27 cellular contexts compared by ENCODE assay signal in the genomic region with DNA sequence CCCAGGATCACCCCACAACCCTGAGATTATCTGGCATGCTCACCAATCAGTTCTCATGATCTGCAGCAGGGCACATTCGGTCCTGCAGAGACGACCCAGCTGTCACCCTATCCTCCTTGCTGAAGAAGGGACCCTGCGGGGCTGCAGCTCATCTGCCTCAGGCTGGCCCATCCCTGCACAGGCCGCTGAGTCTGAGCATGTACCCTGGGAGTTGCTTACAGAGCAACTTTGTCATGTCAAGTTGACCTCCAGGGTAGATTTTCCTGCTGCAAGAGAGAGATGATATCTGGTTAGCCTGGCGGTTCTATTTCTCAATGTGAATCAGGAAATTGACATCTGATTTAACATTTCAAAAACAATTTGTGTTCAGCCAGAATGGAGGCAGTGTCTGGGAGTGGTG. TPM values are rescaled to one million over a fixed set of nuclear protein-coding genes. Genes with fewer than 3 reads are reported as not detected.
DNase-seq lines count a peak whose midpoint lies in the region; ATAC-seq, FAIRE-seq and TF ChIP-seq lines count a peak whose summit lies in the region.
"Had no signal": no experiment of that assay in that cellular context is flagged by ENCODE, and none has a peak within 500 bp of the region (broad histone marks: within the 10 kb centered on the region; RNA-seq: fewer than 3 reads in every experiment).

No MANE protein-coding gene starts in this region.

- no peaks in the 10 kb centered on the region for H3K79me1 ChIP-seq in mesenchymal stem cell (replicated peaks; ENCODE audit: low read length, poor library complexity, severe bottlenecking)

- TF ChIP-seq CTCF in SK-N-SH (IDR thresholded peaks at IDR 0.05) (no peak), bronchial epithelial cell (IDR thresholded peaks at IDR 0.05; ENCODE audit: insufficient read depth, low read length, severe bottlenecking) (no peak)

- H2BK5ac ChIP-seq in mesenchymal stem cell (ENCODE audit: low read depth, low read length, poor library complexity, severe bottlenecking): no peak overlapping the region

- no peak overlapping the region for H2BK15ac ChIP-seq in mesenchymal stem cell (ENCODE audit: low read depth, poor library complexity, severe bottlenecking)

- DNase-seq in SK-N-SH (peak; percentile 48), bronchial epithelial cell (ENCODE audit: low read depth) (no peak), mesenchymal stem cell (no peak), urothelium cell line (ENCODE audit: low spot score) (no peak), NOMO-1 (lab: John Stamatoyannopoulos, UW; ENCODE audit: unreplicated experiment in 2 of 2) (no peak)
- no peak for DNase-seq in activated naive CD4-positive, alpha-beta T cell treated with anti-CD3 and anti-CD28 coated beads, Interleukin-2, amount 50 U/mL, for 16 hours
- DNase-seq: 8988T, ACHN, Calu3, DMS79 treated with DMSO at 0.1 percent for 48 hours, GF-D8, GM23248, Karpas-422, NCI-H1092, NCI-H1417 treated with DMSO at 0.1 percent for 48 hours, NCI-H1694 treated with DMSO at 0.1 percent for 48 hours, NCI-H2081, NCI-H446, NCI-H524 treated with DMSO at 0.1 percent for 48 hours, NCI-H774, PC-9, SJCRH30 had no signal

- no peak overlapping the region for H3K9ac ChIP-seq in SK-N-SH
- H3K9ac ChIP-seq in mesenchymal stem cell (ENCODE audit: low read length): no peak overlapping the region
- H3K9ac ChIP-seq: GM23248 had no signal

- no peak overlapping the region for H3K14ac ChIP-seq in mesenchymal stem cell (ENCODE audit: low read length in 2 of 2)

- H3K9me3 ChIP-seq in SK-N-SH (no peaks in the 10 kb centered on the region), mesenchymal stem cell (ENCODE audit: control insufficient read depth, low read length) (peaks cover 8% of the 10 kb centered on the region)
- H3K9me3 ChIP-seq: HAP-1, SJCRH30 had no signal

- no peak overlapping the region for H2BK120ac ChIP-seq in mesenchymal stem cell (ENCODE audit: low read depth, low read length)

- TF ChIP-seq EP300 in SK-N-SH (IDR thresholded peaks at IDR 0.05; ENCODE audit: borderline replicate concordance in 1 of 2, low read depth in 1 of 2, low read length in 1 of 2): no peak

- WGBS in SK-N-SH (ENCODE audit: low lambda C conversion rate): 46% methylated on average over 4 of the region's 5 CpGs
- 73% methylated on average over 5 of the region's 5 CpGs for WGBS in mesenchymal stem cell

- H3K4me2 ChIP-seq in SK-N-SH (no peak overlapping the region), mesenchymal stem cell (ENCODE audit: low read length, poor library complexity, severe bottlenecking) (no peak overlapping the region)
- H3K4me2 ChIP-seq: PC-9 had no signal

- CTCF ChIA-PET in SK-N-SH (lab: Yijun Ruan, JAX): interaction anchor here (0.5 to 1.5 kb wide), 2 partner anchors 25 to 102 kb away, joined by 3 read pairs; no protein-coding TSS in a partner anchor

- H4K20me1 ChIP-seq in SK-N-SH (ENCODE audit: insufficient read depth): no peaks in the 10 kb centered on the region

- no peak overlapping the region for H2AFZ ChIP-seq in SK-N-SH (ENCODE audit: low read depth)
- peak overlapping the region; percentile 18 for H2AFZ ChIP-seq in mesenchymal stem cell (ENCODE audit: low read depth, low read length)
- H2AFZ ChIP-seq: GM23248, PC-9 had no signal

- POLR2A ChIA-PET in SK-N-SH (lab: Yijun Ruan, JAX): no interaction called here

- H3K27me3 ChIP-seq in SK-N-SH (ENCODE audit: insufficient read depth): no peaks in the 10 kb centered on the region
- no peaks in the 10 kb centered on the region for H3K27me3 ChIP-seq in bronchial epithelial cell (ENCODE audit: control insufficient read depth, insufficient read depth, low read length)
- peaks cover 0 to 8% of the 10 kb centered on the region in 2 experiments for H3K27me3 ChIP-seq in mesenchymal stem cell (ENCODE audit: control insufficient read depth in 1 of 2, insufficient read depth in 1 of 2, low read length in 2 of 2)
- H3K27me3 ChIP-seq: SJCRH30 had no signal

- H3K9me2 ChIP-seq in SK-N-SH: no peaks in the 10 kb centered on the region

- no peak overlapping the region for H3K4ac ChIP-seq in mesenchymal stem cell (ENCODE audit: low read depth in 1 of 2, low read length in 2 of 2)

- H3F3A ChIP-seq in SK-N-SH (replicated peaks; ENCODE audit: insufficient read depth): no peaks in the 10 kb centered on the region

- H3K4me1 ChIP-seq in SK-N-SH (ENCODE audit: control insufficient read depth in 1 of 2, insufficient read depth in 2 of 2, low read depth in 1 of 2, low read length in 1 of 2): peaks cover 0 to 6% of the 10 kb centered on the region in 2 experiments; a peak in 1 of 4 replicates
- no peaks in the 10 kb centered on the region for H3K4me1 ChIP-seq in mesenchymal stem cell (ENCODE audit: control insufficient read depth, insufficient read depth, low read depth, low read length)
- H3K4me1 ChIP-seq: HAP-1, SJCRH30 had no signal

- no peaks in the 10 kb centered on the region for H3K79me2 ChIP-seq in SK-N-SH (ENCODE audit: insufficient read depth)

- no peak overlapping the region for H4K8ac ChIP-seq in mesenchymal stem cell (ENCODE audit: low read length)

- H3K4me3 ChIP-seq in SK-N-SH (ENCODE audit: low read depth in 2 of 2, low read length in 1 of 2): no peak overlapping the region
- H3K4me3 ChIP-seq in bronchial epithelial cell (ENCODE audit: low read depth, low read length): no peak overlapping the region
- no peak overlapping the region for H3K4me3 ChIP-seq in mesenchymal stem cell (ENCODE audit: insufficient read depth in 1 of 2, low read depth in 1 of 2, low read length in 2 of 2)
- H3K4me3 ChIP-seq: GM23248, HAP-1, PC-9, SJCRH30 had no signal

- no peak overlapping the region for H3K18ac ChIP-seq in mesenchymal stem cell (ENCODE audit: low read depth in 1 of 2, low read length in 2 of 2)

- no peaks in the 10 kb centered on the region for H3K36me3 ChIP-seq in SK-N-SH (replicated peaks in 1 of 2; ENCODE audit: control insufficient read depth in 1 of 2, insufficient read depth in 2 of 2, low read length in 1 of 2)
- no peaks in the 10 kb centered on the region for H3K36me3 ChIP-seq in bronchial epithelial cell (ENCODE audit: control insufficient read depth, insufficient read depth, low read length)
- no peaks in the 10 kb centered on the region for H3K36me3 ChIP-seq in mesenchymal stem cell (ENCODE audit: control insufficient read depth in 1 of 2, insufficient read depth in 2 of 2, low read depth in 1 of 2, low read length in 2 of 2)
- H3K36me3 ChIP-seq: HAP-1, SJCRH30 had no signal

- H2AK5ac ChIP-seq in mesenchymal stem cell (ENCODE audit: low read length, severe bottlenecking): no peak overlapping the region

- FAIRE-seq in bronchial epithelial cell (lab: Jason Lieb, UNC) (peak; percentile 32), urothelium cell line (lab: Jason Lieb, UNC) (peak; percentile 20)
- FAIRE-seq: GM12892 had no signal

- ATAC-seq in SK-N-SH treated with all-trans-retinoic acid at 6 μM for 48 hours (no peak; the same call in 2 of the 3 replicates), GM18868 (IDR thresholded peaks at IDR 0.05; ENCODE audit: unreplicated experiment) (no peak)
- ATAC-seq: Right ventricle myocardium inferior had no signal

- H2BK12ac ChIP-seq in mesenchymal stem cell (ENCODE audit: low read length in 2 of 2): no peak overlapping the region

- H3K27ac ChIP-seq in SK-N-SH (ENCODE audit: low read depth in 2 of 2, low read length in 1 of 2) (no peak overlapping the region), mesenchymal stem cell (ENCODE audit: low read length, poor library complexity, severe bottlenecking) (no peak overlapping the region)
- H3K27ac ChIP-seq: GM23248, PC-9, SJCRH30 had no signal

- no peak overlapping the region for H4K91ac ChIP-seq in mesenchymal stem cell (ENCODE audit: low read length)

- H3K23ac ChIP-seq in mesenchymal stem cell (ENCODE audit: low read length in 2 of 2): peak overlapping the region in 1 of 2 experiments; percentile 87

- no peak for TF ChIP-seq RAD21 in SK-N-SH (IDR thresholded peaks at IDR 0.05; ENCODE audit: low read length)

TF ChIP-seq in SK-N-SH, 30 proteins besides CTCF, POLR2A, EP300 and RAD21:
- TF ChIP-seq GATA2 (CRISPR knock-in tag; IDR thresholded peaks at IDR 0.05): peak; percentile 59
- TF ChIP-seq RXRA (IDR thresholded peaks at IDR 0.05; ENCODE audit: borderline replicate concordance, low read depth): no peak

TF ChIP-seq in SK-N-SH treated with all-trans-retinoic acid at 6 μM for 48 hours, 23 proteins besides CTCF, POLR2A, EP300 and RAD21 (continues in another document):
- TF ChIP-seq, protein P1, sequence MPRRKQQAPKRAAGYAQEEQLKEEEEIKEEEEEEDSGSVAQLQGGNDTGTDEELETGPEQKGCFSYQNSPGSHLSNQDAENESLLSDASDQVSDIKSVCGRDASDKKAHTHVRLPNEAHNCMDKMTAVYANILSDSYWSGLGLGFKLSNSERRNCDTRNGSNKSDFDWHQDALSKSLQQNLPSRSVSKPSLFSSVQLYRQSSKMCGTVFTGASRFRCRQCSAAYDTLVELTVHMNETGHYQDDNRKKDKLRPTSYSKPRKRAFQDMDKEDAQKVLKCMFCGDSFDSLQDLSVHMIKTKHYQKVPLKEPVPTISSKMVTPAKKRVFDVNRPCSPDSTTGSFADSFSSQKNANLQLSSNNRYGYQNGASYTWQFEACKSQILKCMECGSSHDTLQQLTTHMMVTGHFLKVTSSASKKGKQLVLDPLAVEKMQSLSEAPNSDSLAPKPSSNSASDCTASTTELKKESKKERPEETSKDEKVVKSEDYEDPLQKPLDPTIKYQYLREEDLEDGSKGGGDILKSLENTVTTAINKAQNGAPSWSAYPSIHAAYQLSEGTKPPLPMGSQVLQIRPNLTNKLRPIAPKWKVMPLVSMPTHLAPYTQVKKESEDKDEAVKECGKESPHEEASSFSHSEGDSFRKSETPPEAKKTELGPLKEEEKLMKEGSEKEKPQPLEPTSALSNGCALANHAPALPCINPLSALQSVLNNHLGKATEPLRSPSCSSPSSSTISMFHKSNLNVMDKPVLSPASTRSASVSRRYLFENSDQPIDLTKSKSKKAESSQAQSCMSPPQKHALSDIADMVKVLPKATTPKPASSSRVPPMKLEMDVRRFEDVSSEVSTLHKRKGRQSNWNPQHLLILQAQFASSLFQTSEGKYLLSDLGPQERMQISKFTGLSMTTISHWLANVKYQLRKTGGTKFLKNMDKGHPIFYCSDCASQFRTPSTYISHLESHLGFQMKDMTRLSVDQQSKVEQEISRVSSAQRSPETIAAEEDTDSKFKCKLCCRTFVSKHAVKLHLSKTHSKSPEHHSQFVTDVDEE (CRISPR knock-in tag; IDR thresholded peaks at IDR 0.05): no peak

RNA-seq across cellular contexts. Expression of a gene that starts 36.0 kb away (rescaled TPM):
- 2.7 and 5.2 TPM in 2 replicates for polyA plus RNA-seq in SK-N-SH (2012; rRNA removed)
- polyA plus RNA-seq in SK-N-SH (2012; cell fraction: cytosol; rRNA removed): 2.6 and 3.4 TPM in 2 replicates
- polyA plus RNA-seq in SK-N-SH (2012; cell fraction: nucleus; rRNA removed): 4.6 and 5.0 TPM in 2 replicates
- total RNA-seq in bronchial epithelial cell: 11.3 and 16.6 TPM in 2 replicates
- polyA plus RNA-seq in mesenchymal stem cell (2013, experiment 1 of 2): 20.7 TPM
- 20.1 TPM for polyA plus RNA-seq in mesenchymal stem cell (2013, experiment 2 of 2)
